ENCODE assay signal across 27 cellular contexts in genomic region chr6:38492031-38492430, GRCh38.
"Had no signal": no experiment of that assay in that cellular context is flagged by ENCODE, and none has a peak within 500 bp of the region (broad histone marks: within the 10 kb centered on the region; RNA-seq: fewer than 3 reads in every experiment).

No MANE protein-coding gene starts in this region.

- H3K9me3 ChIP-seq: ascending aorta, colonic mucosa, heart right ventricle, left lung, lower lobe of right lung, suprapubic skin, tibial artery, upper lobe of right lung had no signal

- ATAC-seq: heart right ventricle, left lung, lower lobe of right lung, natural killer cell, right cardiac atrium, upper lobe of right lung had no signal

- DNase-seq: activated CD4-positive, alpha-beta memory T cell treated with anti-CD3 and anti-CD28 coated beads, Interleukin-2, amount 10 ng/mL, durations not matched to agents 7 days and 5 days; activated CD4-positive, alpha-beta T cell treated with anti-CD3 and anti-CD28 coated beads for 1 hour; activated CD4-positive, alpha-beta T cell treated with anti-CD3 and anti-CD28 coated beads, Interleukin-2, amount 10 ng/mL, durations not matched to agents 7 days and 5 days; activated CD8-positive, alpha-beta memory T cell treated with anti-CD3 and anti-CD28 coated beads, Interleukin-2, amount 50 U/mL, for 48 hours; activated gamma-delta T cell; activated naive CD4-positive, alpha-beta T cell treated with anti-CD3 and anti-CD28 coated beads, Interleukin-2, amount 10 ng/mL, durations not matched to agents 7 days and 5 days; activated naive CD8-positive, alpha-beta T cell treated with anti-CD3 and anti-CD28 coated beads, Interleukin-2, amount 10 ng/mL, durations not matched to agents 7 days and 5 days; activated T-cell treated with anti-CD3 and anti-CD28 coated beads, Interleukin-2, amount 50 U/mL, for 24 hours; cerebellar nuclear complex; colonic mucosa; dorsolateral prefrontal cortex; effector memory CD4-positive, alpha-beta T cell; erythroblast; heart right ventricle; left lung; lower lobe of right lung; mesenchymal stem cell; natural killer cell; right cardiac atrium; stimulated activated naive CD4-positive, alpha-beta T cell; T-helper 9 cell; tibial artery; upper lobe of right lung had no signal

- H3K36me3 Mint-ChIP-seq: activated naive CD4-positive, alpha-beta T cell treated with anti-CD3 and anti-CD28 coated beads, Interleukin-2, amount 10 ng/mL, durations not matched to agents 7 days and 5 days; activated naive CD8-positive, alpha-beta T cell treated with anti-CD3 and anti-CD28 coated beads, Interleukin-2, amount 10 ng/mL, durations not matched to agents 7 days and 5 days; brain; natural killer cell had no signal

- H3K27ac ChIP-seq: ascending aorta, cardiac muscle cell, colonic mucosa, dorsolateral prefrontal cortex, heart right ventricle, left lung, lower lobe of right lung, suprapubic skin, tibial artery, upper lobe of right lung had no signal

- H3K27me3 Mint-ChIP-seq: activated CD4-positive, alpha-beta memory T cell treated with anti-CD3 and anti-CD28 coated beads, Interleukin-2, amount 10 ng/mL, durations not matched to agents 7 days and 5 days; activated CD4-positive, alpha-beta T cell treated with anti-CD3 and anti-CD28 coated beads, Interleukin-2, amount 10 ng/mL, durations not matched to agents 7 days and 5 days; activated naive CD4-positive, alpha-beta T cell treated with anti-CD3 and anti-CD28 coated beads, Interleukin-2, amount 10 ng/mL, durations not matched to agents 7 days and 5 days; activated naive CD8-positive, alpha-beta T cell treated with anti-CD3 and anti-CD28 coated beads, Interleukin-2, amount 10 ng/mL, durations not matched to agents 7 days and 5 days; activated T-cell treated with anti-CD3 and anti-CD28 coated beads, Interleukin-2, amount 50 U/mL, for 24 hours; brain had no signal

- H3K4me3 ChIP-seq: ascending aorta, cardiac muscle cell, colonic mucosa, dorsolateral prefrontal cortex, heart right ventricle, left lung, lower lobe of right lung, suprapubic skin, tibial artery, upper lobe of right lung had no signal

- H3K4me1 ChIP-seq: ascending aorta, colonic mucosa, left lung, suprapubic skin, tibial artery, upper lobe of right lung had no signal

- H3K27me3 ChIP-seq: ascending aorta, cardiac muscle cell, colonic mucosa, dorsolateral prefrontal cortex, heart right ventricle, left lung, suprapubic skin, tibial artery, upper lobe of right lung had no signal

- H3K27ac Mint-ChIP-seq: activated CD4-positive, alpha-beta memory T cell treated with anti-CD3 and anti-CD28 coated beads, Interleukin-2, amount 10 ng/mL, durations not matched to agents 7 days and 5 days; activated CD4-positive, alpha-beta T cell treated with anti-CD3 and anti-CD28 coated beads, Interleukin-2, amount 10 ng/mL, durations not matched to agents 7 days and 5 days; activated naive CD4-positive, alpha-beta T cell treated with anti-CD3 and anti-CD28 coated beads, Interleukin-2, amount 10 ng/mL, durations not matched to agents 7 days and 5 days; activated naive CD8-positive, alpha-beta T cell treated with anti-CD3 and anti-CD28 coated beads, Interleukin-2, amount 10 ng/mL, durations not matched to agents 7 days and 5 days; activated T-cell treated with anti-CD3 and anti-CD28 coated beads, Interleukin-2, amount 50 U/mL, for 24 hours; brain; natural killer cell had no signal

- H3K4me3 Mint-ChIP-seq: activated CD4-positive, alpha-beta memory T cell treated with anti-CD3 and anti-CD28 coated beads, Interleukin-2, amount 10 ng/mL, durations not matched to agents 7 days and 5 days; activated CD4-positive, alpha-beta T cell treated with anti-CD3 and anti-CD28 coated beads, Interleukin-2, amount 10 ng/mL, durations not matched to agents 7 days and 5 days; activated naive CD4-positive, alpha-beta T cell treated with anti-CD3 and anti-CD28 coated beads, Interleukin-2, amount 10 ng/mL, durations not matched to agents 7 days and 5 days; activated naive CD8-positive, alpha-beta T cell treated with anti-CD3 and anti-CD28 coated beads, Interleukin-2, amount 10 ng/mL, durations not matched to agents 7 days and 5 days; activated T-cell treated with anti-CD3 and anti-CD28 coated beads, Interleukin-2, amount 50 U/mL, for 24 hours; brain; natural killer cell had no signal

- H3K36me3 ChIP-seq: ascending aorta, cardiac muscle cell, colonic mucosa, heart right ventricle, left lung, lower lobe of right lung, suprapubic skin, tibial artery, upper lobe of right lung had no signal
